ENCODE assay signal across 25 cellular contexts in genomic region chr1:214571281-214571680, GRCh38. TPM values are rescaled to one million over a fixed set of nuclear protein-coding genes. Genes with fewer than 3 reads are reported as not detected.
DNase-seq lines count a peak whose midpoint lies in the region; ATAC-seq and FAIRE-seq lines count a peak whose summit lies in the region.
"Had no signal": no experiment of that assay in that cellular context is flagged by ENCODE, and none has a peak within 500 bp of the region (broad histone marks: within the 10 kb centered on the region; RNA-seq: fewer than 3 reads in every experiment).

No MANE protein-coding gene starts in this region.

- peaks cover 18% of the 10 kb centered on the region for H3K27me3 Mint-ChIP-seq in activated CD8-positive, alpha-beta T cell treated with anti-CD3 and anti-CD28 coated beads, Interleukin-2, amount 10 ng/mL, durations not matched to agents 7 days and 5 days (ENCODE audit: low read depth)

- H3K36me3 Mint-ChIP-seq in activated CD8-positive, alpha-beta T cell treated with anti-CD3 and anti-CD28 coated beads, Interleukin-2, amount 10 ng/mL, durations not matched to agents 7 days and 5 days (ENCODE audit: low read depth): peaks cover 5% of the 10 kb centered on the region
- H3K36me3 Mint-ChIP-seq: CD14-positive monocyte had no signal

- peaks cover 6% of the 10 kb centered on the region for H3K9me3 Mint-ChIP-seq in activated CD8-positive, alpha-beta T cell treated with anti-CD3 and anti-CD28 coated beads, Interleukin-2, amount 10 ng/mL, durations not matched to agents 7 days and 5 days (ENCODE audit: insufficient read depth)

- peak; percentile 97 for FAIRE-seq in RCC 7860 (lab: Jason Lieb, UNC)
- FAIRE-seq: GM12891, HepG2 had no signal

- CTCF ChIA-PET in activated CD8-positive, alpha-beta T cell treated with anti-CD3 and anti-CD28 coated beads, Interleukin-2, amount 10 ng/mL, durations not matched to agents 7 days and 5 days (lab: Charles Lee): interaction anchor here (1.1 to 2.0 kb wide), 3 partner anchors 9 to 309 kb away, joined by 3 to 5 read pairs (median 3); no protein-coding TSS in a partner anchor

- no peaks in the 10 kb centered on the region for H3K4me1 Mint-ChIP-seq in activated CD8-positive, alpha-beta T cell treated with anti-CD3 and anti-CD28 coated beads, Interleukin-2, amount 10 ng/mL, durations not matched to agents 7 days and 5 days (ENCODE audit: low read depth)
- H3K4me1 Mint-ChIP-seq: B cell, GM23338 had no signal

- ATAC-seq in activated CD8-positive, alpha-beta T cell treated with anti-CD3 and anti-CD28 coated beads, Interleukin-2, amount 10 ng/mL, durations not matched to agents 7 days and 5 days: no peak
- ATAC-seq: GM23338, HepG2 had no signal

- H3K4me3 Mint-ChIP-seq in activated CD8-positive, alpha-beta T cell treated with anti-CD3 and anti-CD28 coated beads, Interleukin-2, amount 10 ng/mL, durations not matched to agents 7 days and 5 days: no peak overlapping the region
- H3K4me3 Mint-ChIP-seq: B cell, CD14-positive monocyte, GM23338 had no signal

- POLR2A ChIA-PET in activated CD8-positive, alpha-beta T cell treated with anti-CD3 and anti-CD28 coated beads, Interleukin-2, amount 10 ng/mL, durations not matched to agents 7 days and 5 days (lab: Charles Lee): no interaction called here

- DNase-seq in DMS 273 (lab: John Stamatoyannopoulos, UW; ENCODE audit: unreplicated experiment) (peak; percentile 48), DMS 273 treated with DMSO at 0.1 percent for 48 hours (lab: John Stamatoyannopoulos, UW) (no peak), RCC 7860 (ENCODE audit: low spot score) (peak; percentile 61), epithelial cell of prostate (ENCODE audit: low read depth, low spot score) (no peak), germinal center (ENCODE audit: low spot score) (no peak), HuH-7.5 (ENCODE audit: low spot score) (no peak), COLO829 (ENCODE audit: low spot score) (no peak)
- no peak for DNase-seq in activated CD8-positive, alpha-beta T cell treated with anti-CD3 and anti-CD28 coated beads, Interleukin-2, amount 10 ng/mL, durations not matched to agents 7 days and 5 days
- DNase-seq: DND-41, KG1, NCI-H1105, NCI-H146, NCI-H2081, NCI-H2171, NCI-H524 treated with DMSO at 0.1 percent for 48 hours, NCI-H82, SHP77 had no signal

- no peak overlapping the region for H3K27ac Mint-ChIP-seq in activated CD8-positive, alpha-beta T cell treated with anti-CD3 and anti-CD28 coated beads, Interleukin-2, amount 10 ng/mL, durations not matched to agents 7 days and 5 days
- H3K27ac Mint-ChIP-seq: B cell, CD14-positive monocyte, GM23338 had no signal

- H3K27ac ChIP-seq in epithelial cell of prostate: peak overlapping the region; percentile 69
- H3K27ac ChIP-seq: 22Rv1, HL-60, SK-N-MC had no signal

RNA-seq across cellular contexts. Expression of gene PTPN14, which starts 19.9 kb away (rescaled TPM):
- under 1 TPM; 0.13 to 0.21 TPM for total RNA-seq in activated CD8-positive, alpha-beta T cell treated with anti-CD3 and anti-CD28 coated beads, Interleukin-2, amount 10 ng/mL, durations not matched to agents 7 days and 5 days
- total RNA-seq: B cell had no signal

RNA-seq across cellular contexts. Expression of gene CENPF, which starts 31.7 kb away (rescaled TPM):
- 100 to 1,000 TPM; 176 to 180 TPM for total RNA-seq in activated CD8-positive, alpha-beta T cell treated with anti-CD3 and anti-CD28 coated beads, Interleukin-2, amount 10 ng/mL, durations not matched to agents 7 days and 5 days

Comparison
In these comparisons a context has a peak if more than half of its experiments do, and no peak if none do; other contexts are left out.
1. DNase-seq: peak in DMS 273 (single experiment) and RCC 7860 (single experiment); none in DMS 273 treated with DMSO at 0.1 percent for 48 hours (single experiment), epithelial cell of prostate (single experiment), germinal center (single experiment), HuH-7.5 (single experiment), activated CD8-positive, alpha-beta T cell treated with anti-CD3 and anti-CD28 coated beads, Interleukin-2, amount 10 ng/mL, durations not matched to agents 7 days and 5 days (single experiment) and COLO829 (single experiment).